ENCODE assay signal across 23 cellular contexts in the genomic region with DNA sequence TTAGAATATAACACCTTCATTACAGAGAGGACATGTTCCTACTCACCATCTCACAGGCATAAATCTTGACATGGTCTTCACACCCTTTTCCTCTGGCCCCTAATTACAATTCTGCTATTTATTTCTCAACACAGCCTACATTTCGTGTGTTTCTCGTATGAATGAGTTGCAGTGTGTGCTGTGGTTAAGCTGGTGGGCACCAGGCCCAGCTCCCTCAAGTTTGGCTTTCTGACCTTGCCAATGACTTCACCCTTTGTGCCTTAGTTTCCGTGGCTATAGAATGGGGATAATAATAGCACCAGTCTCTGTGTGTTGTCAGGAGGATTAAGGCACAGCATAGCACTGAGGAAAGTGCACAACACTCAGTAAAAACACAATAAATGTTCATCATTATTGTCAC. TPM values are rescaled to one million over a fixed set of nuclear protein-coding genes. Genes with fewer than 3 reads are reported as not detected.
DNase-seq lines count a peak whose midpoint lies in the region; ATAC-seq lines count a peak whose summit lies in the region.
"Had no signal": no experiment of that assay in that cellular context is flagged by ENCODE, and none has a peak within 500 bp of the region (broad histone marks: within the 10 kb centered on the region; RNA-seq: fewer than 3 reads in every experiment).

No MANE protein-coding gene starts in this region.

- no peaks in the 10 kb centered on the region for H3K9me3 Mint-ChIP-seq in activated T-cell treated with anti-CD3 and anti-CD28 coated beads, Interleukin-2, amount 50 U/mL, for 72 hours
- H3K9me3 Mint-ChIP-seq: activated CD4-positive, alpha-beta T cell treated with anti-CD3 and anti-CD28 coated beads, Interleukin-2, amount 10 ng/mL, durations not matched to agents 24 days and 14 days; activated naive CD8-positive, alpha-beta T cell treated with anti-CD3 and anti-CD28 coated beads for 36 hours; activated T-helper 2 cell treated with anti-CD3 and anti-CD28 coated beads, Interferon-gamma antibody, Interleukin-2, Interleukin-4, amounts not matched to agents 10 μg/mL and 5 μg/mL and 100 μg/mL, durations not matched to agents 14 hours and 24 hours and 36 hours; natural killer cell had no signal

- DNase-seq in COLO829 (ENCODE audit: low spot score), result peak; percentile 67
- peak; percentile 54 for DNase-seq in RPMI7951 (ENCODE audit: low read depth)
- DNase-seq in fibroblast of peridontal ligament (ENCODE audit: extremely low read depth), result peak; percentile 58
- no peak for DNase-seq in sciatic nerve (ENCODE audit: low spot score)
- no peak for DNase-seq in activated CD8-positive, alpha-beta memory T cell treated with anti-CD3 and anti-CD28 coated beads, Interleukin-2, amount 50 U/mL, for 48 hours
- DNase-seq in NCI-H345 (lab: John Stamatoyannopoulos, UW), result no peak
- DNase-seq in NCI-H446 (lab: John Stamatoyannopoulos, UW), result no peak
- DNase-seq in activated T-cell treated with anti-CD3 and anti-CD28 coated beads, Interleukin-2, amount 50 U/mL, for 72 hours, result no peak
- DNase-seq: activated CD4-positive, alpha-beta T cell treated with anti-CD3 and anti-CD28 coated beads, Interleukin-2, amount 10 ng/mL, durations not matched to agents 24 days and 14 days; activated naive CD8-positive, alpha-beta T cell treated with anti-CD3 and anti-CD28 coated beads for 36 hours; AML-193; Caco-2; DND-41; GOT3; heart left ventricle; Kasumi-1; natural killer cell; NCI-H1092; NCI-H187 treated with DMSO at 0.1 percent for 48 hours; ovary; T-helper 17 cell had no signal

- peak; percentile 71 for ATAC-seq in sciatic nerve
- ATAC-seq in activated T-cell treated with anti-CD3 and anti-CD28 coated beads, Interleukin-2, amount 50 U/mL, for 72 hours (replicated peaks in 1 of 2), result no peak
- ATAC-seq: natural killer cell, Panc1, T-helper 17 cell had no signal

- no peaks in the 10 kb centered on the region for H3K27me3 Mint-ChIP-seq in activated T-cell treated with anti-CD3 and anti-CD28 coated beads, Interleukin-2, amount 50 U/mL, for 72 hours (ENCODE audit: low read depth)
- H3K27me3 Mint-ChIP-seq: activated CD4-positive, alpha-beta T cell treated with anti-CD3 and anti-CD28 coated beads, Interleukin-2, amount 10 ng/mL, durations not matched to agents 24 days and 14 days; activated naive CD8-positive, alpha-beta T cell treated with anti-CD3 and anti-CD28 coated beads for 36 hours; T-helper 17 cell had no signal

- H3K4me1 Mint-ChIP-seq in activated T-cell treated with anti-CD3 and anti-CD28 coated beads, Interleukin-2, amount 50 U/mL, for 72 hours (ENCODE audit: low read depth), result no peaks in the 10 kb centered on the region
- H3K4me1 Mint-ChIP-seq: activated naive CD8-positive, alpha-beta T cell treated with anti-CD3 and anti-CD28 coated beads for 36 hours had no signal

- intact Hi-C loops in sciatic nerve (cut with DNase I), result no loop called here

- H3K4me3 Mint-ChIP-seq in activated T-cell treated with anti-CD3 and anti-CD28 coated beads, Interleukin-2, amount 50 U/mL, for 72 hours, result no peak overlapping the region
- H3K4me3 Mint-ChIP-seq: activated CD4-positive, alpha-beta T cell treated with anti-CD3 and anti-CD28 coated beads, Interleukin-2, amount 10 ng/mL, durations not matched to agents 24 days and 14 days; activated naive CD8-positive, alpha-beta T cell treated with anti-CD3 and anti-CD28 coated beads for 36 hours; natural killer cell; T-helper 17 cell had no signal

- H3K27ac Mint-ChIP-seq in activated T-cell treated with anti-CD3 and anti-CD28 coated beads, Interleukin-2, amount 50 U/mL, for 72 hours, result no peak overlapping the region
- H3K27ac Mint-ChIP-seq: activated CD4-positive, alpha-beta T cell treated with anti-CD3 and anti-CD28 coated beads, Interleukin-2, amount 10 ng/mL, durations not matched to agents 24 days and 14 days; activated naive CD8-positive, alpha-beta T cell treated with anti-CD3 and anti-CD28 coated beads for 36 hours; activated T-helper 2 cell treated with anti-CD3 and anti-CD28 coated beads, Interferon-gamma antibody, Interleukin-2, Interleukin-4, amounts not matched to agents 10 μg/mL and 5 μg/mL and 100 μg/mL, durations not matched to agents 14 hours and 24 hours and 36 hours; natural killer cell; T-helper 17 cell had no signal

- H3K36me3 Mint-ChIP-seq in activated T-cell treated with anti-CD3 and anti-CD28 coated beads, Interleukin-2, amount 50 U/mL, for 72 hours (ENCODE audit: insufficient read depth in 2 of 2), result no peaks in the 10 kb centered on the region
- H3K36me3 Mint-ChIP-seq: activated naive CD8-positive, alpha-beta T cell treated with anti-CD3 and anti-CD28 coated beads for 36 hours; natural killer cell had no signal

RNA-seq across cellular contexts. Expression of gene KATNAL1, which starts 12.4 kb away (rescaled TPM):
- 22.7 and 25.2 TPM in 2 replicates for total RNA-seq in RPMI7951 (2014; rRNA removed; shearing (Covaris generic))
- total RNA-seq in sciatic nerve, result 53.3 TPM
- total RNA-seq in activated T-cell treated with anti-CD3 and anti-CD28 coated beads, Interleukin-2, amount 50 U/mL, for 72 hours, result 10 to 100 TPM; 17.9 to 25.5 TPM

Comparison
In these comparisons a context has a peak if more than half of its experiments do, and no peak if none do; other contexts are left out.
1. DNase-seq: peak in COLO829 (single experiment), RPMI7951 (single experiment) and fibroblast of peridontal ligament (single experiment); none in sciatic nerve (single experiment), activated CD8-positive, alpha-beta memory T cell treated with anti-CD3 and anti-CD28 coated beads, Interleukin-2, amount 50 U/mL, for 48 hours (single experiment), NCI-H345 (single experiment), NCI-H446 (0 of 2) and activated T-cell treated with anti-CD3 and anti-CD28 coated beads, Interleukin-2, amount 50 U/mL, for 72 hours (0 of 2).